In genomic region chr22:30197389-30197788, GRCh38 we compare ENCODE assay signal across 11 cellular contexts. TPM values are rescaled to one million over a fixed set of nuclear protein-coding genes. Genes with fewer than 3 reads are reported as not detected.
A peak's percentile ranks its signal among the peaks of the same experiment; 100 is the strongest.
DNase-seq lines count a peak whose midpoint lies in the region; ATAC-seq and TF ChIP-seq lines count a peak whose summit lies in the region.
"Had no signal": no experiment of that assay in that cellular context is flagged by ENCODE, and none has a peak within 500 bp of the region (broad histone marks: within the 10 kb centered on the region; RNA-seq: fewer than 3 reads in every experiment).

No MANE protein-coding gene starts in this region.

- TF ChIP-seq POLR2A in erythroblast (IDR thresholded peaks at IDR 0.05; ENCODE audit: low read length) = no peak
- TF ChIP-seq POLR2A in lower leg skin (IDR thresholded peaks at IDR 0.05) = no peak

- H3K9me3 ChIP-seq in subcutaneous abdominal adipose tissue (ENCODE audit: control insufficient read depth in 5 of 5, low read length in 5 of 5) = no peaks in the 10 kb centered on the region

- no peak for DNase-seq in activated CD8-positive, alpha-beta memory T cell treated with anti-CD3 and anti-CD28 coated beads, Interleukin-2, amount 10 ng/mL, durations not matched to agents 7 days and 5 days
- DNase-seq in activated CD8-positive, alpha-beta memory T cell treated with anti-CD3 and anti-CD28 coated beads for 24 hours = no peak
- no peak for DNase-seq in activated CD4-positive, alpha-beta memory T cell treated with anti-CD3 and anti-CD28 coated beads for 36 hours
- DNase-seq in immature natural killer cell (no peak), erythroblast (lab: John Stamatoyannopoulos, UW) (no peak), lower leg skin (ENCODE audit: low spot score in 2 of 2) (no peak)
- DNase-seq: effector CD4-positive, alpha-beta T cell; KBM-7 had no signal

- POLR2A ChIA-PET in activated CD4-positive, alpha-beta memory T cell treated with anti-CD3 and anti-CD28 coated beads for 36 hours (lab: Charles Lee) = interaction anchor here (1.1 to 4.0 kb wide), 4 partner anchors 12 to 40 kb away, joined by 4 to 19 read pairs (median 5); no protein-coding TSS in a partner anchor

- peaks cover 2% of the 10 kb centered on the region for H3K9me3 Mint-ChIP-seq in activated CD8-positive, alpha-beta memory T cell treated with anti-CD3 and anti-CD28 coated beads, Interleukin-2, amount 10 ng/mL, durations not matched to agents 7 days and 5 days (ENCODE audit: low read depth)
- H3K9me3 Mint-ChIP-seq in activated CD4-positive, alpha-beta memory T cell treated with anti-CD3 and anti-CD28 coated beads for 36 hours = no peaks in the 10 kb centered on the region
- no peaks in the 10 kb centered on the region for H3K9me3 Mint-ChIP-seq in immature natural killer cell

- TF ChIP-seq CTCF in lower leg skin (IDR thresholded peaks at IDR 0.05) = no peak

- H3K36me3 Mint-ChIP-seq in activated CD8-positive, alpha-beta memory T cell treated with anti-CD3 and anti-CD28 coated beads, Interleukin-2, amount 10 ng/mL, durations not matched to agents 7 days and 5 days = peaks cover 26% of the 10 kb centered on the region
- no peaks in the 10 kb centered on the region for H3K36me3 Mint-ChIP-seq in activated CD4-positive, alpha-beta memory T cell treated with anti-CD3 and anti-CD28 coated beads for 36 hours
- H3K36me3 Mint-ChIP-seq in immature natural killer cell = no peaks in the 10 kb centered on the region

- CTCF ChIA-PET in activated CD8-positive, alpha-beta memory T cell treated with anti-CD3 and anti-CD28 coated beads, Interleukin-2, amount 10 ng/mL, durations not matched to agents 7 days and 5 days (lab: Charles Lee) = interaction anchor here (0.8 kb wide), 1 partner anchor 58 kb away, joined by 3 read pairs; no protein-coding TSS in a partner anchor
- CTCF ChIA-PET in activated CD4-positive, alpha-beta memory T cell treated with anti-CD3 and anti-CD28 coated beads for 36 hours (lab: Charles Lee) = interaction anchor here (1.4 to 2.1 kb wide), 2 partner anchors 19 to 89 kb away, joined by 5 to 10 read pairs; no protein-coding TSS in a partner anchor

- peak overlapping the region; percentile 73 for H3K27ac Mint-ChIP-seq in activated CD8-positive, alpha-beta memory T cell treated with anti-CD3 and anti-CD28 coated beads, Interleukin-2, amount 10 ng/mL, durations not matched to agents 7 days and 5 days
- H3K27ac Mint-ChIP-seq in activated CD4-positive, alpha-beta memory T cell treated with anti-CD3 and anti-CD28 coated beads for 36 hours = peak overlapping the region; percentile 97
- H3K27ac Mint-ChIP-seq in immature natural killer cell = peak overlapping the region; percentile 90 to 99 (median 96)

- intact Hi-C loops in activated CD4-positive, alpha-beta memory T cell treated with anti-CD3 and anti-CD28 coated beads for 36 hours (cut with micrococcal nuclease) = no loop called here
- intact Hi-C loops in lower leg skin (cut with DNase I; ENCODE audit: low total_unique reads) = no loop called here

- peaks cover 8 to 19% (median 17%) of the 10 kb centered on the region in 5 donors for H3K4me1 ChIP-seq in subcutaneous abdominal adipose tissue (ENCODE audit: control insufficient read depth in 5 of 5, insufficient read depth in 5 of 5, low read length in 5 of 5)

- no peaks in the 10 kb centered on the region for H3K27me3 Mint-ChIP-seq in activated CD8-positive, alpha-beta memory T cell treated with anti-CD3 and anti-CD28 coated beads, Interleukin-2, amount 10 ng/mL, durations not matched to agents 7 days and 5 days
- H3K27me3 Mint-ChIP-seq in activated CD4-positive, alpha-beta memory T cell treated with anti-CD3 and anti-CD28 coated beads for 36 hours = no peaks in the 10 kb centered on the region
- peaks cover 2 to 8% (median 4%) of the 10 kb centered on the region in 3 donors for H3K27me3 Mint-ChIP-seq in immature natural killer cell (ENCODE audit: low read depth in 3 of 3)

- no peak overlapping the region for H3K4me3 Mint-ChIP-seq in activated CD8-positive, alpha-beta memory T cell treated with anti-CD3 and anti-CD28 coated beads, Interleukin-2, amount 10 ng/mL, durations not matched to agents 7 days and 5 days
- no peak overlapping the region for H3K4me3 Mint-ChIP-seq in activated CD4-positive, alpha-beta memory T cell treated with anti-CD3 and anti-CD28 coated beads for 36 hours
- peak overlapping the region in 1 of 5 donors; percentile 76 for H3K4me3 Mint-ChIP-seq in immature natural killer cell

- H3K36me3 ChIP-seq in subcutaneous abdominal adipose tissue (ENCODE audit: control insufficient read depth in 5 of 5, insufficient read depth in 5 of 5, low read length in 5 of 5) = no peaks in the 10 kb centered on the region

- ATAC-seq in activated CD8-positive, alpha-beta memory T cell treated with anti-CD3 and anti-CD28 coated beads, Interleukin-2, amount 10 ng/mL, durations not matched to agents 7 days and 5 days = no peak
- no peak for ATAC-seq in HG03342 (IDR thresholded peaks at IDR 0.05; ENCODE audit: unreplicated experiment)

- H3K27me3 ChIP-seq in subcutaneous abdominal adipose tissue (ENCODE audit: control insufficient read depth in 5 of 5, insufficient read depth in 4 of 5, low read length in 5 of 5) = peaks cover 0 to 7% (median 2%) of the 10 kb centered on the region in 5 donors

- no peak overlapping the region for H3K9ac ChIP-seq in subcutaneous abdominal adipose tissue (ENCODE audit: low read length in 5 of 5)
- H3K9ac ChIP-seq: parathyroid adenoma had no signal

- H3K4me3 ChIP-seq in subcutaneous abdominal adipose tissue (ENCODE audit: low read depth in 1 of 5, low read length in 5 of 5) = no peak overlapping the region
- no peak overlapping the region for H3K4me3 ChIP-seq in lower leg skin (ENCODE audit: low read depth, poor library complexity, severe bottlenecking)

- H3K4me1 Mint-ChIP-seq in activated CD8-positive, alpha-beta memory T cell treated with anti-CD3 and anti-CD28 coated beads, Interleukin-2, amount 10 ng/mL, durations not matched to agents 7 days and 5 days = peaks cover 55% of the 10 kb centered on the region
- H3K4me1 Mint-ChIP-seq in activated CD4-positive, alpha-beta memory T cell treated with anti-CD3 and anti-CD28 coated beads for 36 hours (ENCODE audit: low read depth) = peaks cover 60% of the 10 kb centered on the region
- peaks cover 41 to 56% of the 10 kb centered on the region in 2 donors for H3K4me1 Mint-ChIP-seq in immature natural killer cell

- H3K27ac ChIP-seq in subcutaneous abdominal adipose tissue (ENCODE audit: low read depth, low read length) = peak overlapping the region; percentile 27
- H3K27ac ChIP-seq: parathyroid adenoma had no signal

RNA-seq across cellular contexts. Expression of gene LIF, which starts 49.2 kb away (rescaled TPM):
- 100 to 1,000 TPM; 107 to 304 TPM for total RNA-seq in activated CD8-positive, alpha-beta memory T cell treated with anti-CD3 and anti-CD28 coated beads, Interleukin-2, amount 10 ng/mL, durations not matched to agents 7 days and 5 days
- 100 to 1,000 TPM; 176 to 189 TPM for total RNA-seq in activated CD4-positive, alpha-beta memory T cell treated with anti-CD3 and anti-CD28 coated beads for 36 hours
- polyA plus RNA-seq in immature natural killer cell = 1 to 10 TPM in 1 of 3 donors, under 1 TPM in 1, not detected in 1; 0.29 to 1.0 TPM
- total RNA-seq in lower leg skin = 10 to 100 TPM in 1 of 4 donors, 1 to 10 TPM in 3; 5.2 to 11.8 (median 7.0) TPM

Comparison
In these comparisons a context has a peak if more than half of its experiments do, and no peak if none do; other contexts are left out.
1. RNA of gene LIF, which starts 49.2 kb away (total RNA-seq): 107 to 304 TPM in activated CD8-positive, alpha-beta memory T cell treated with anti-CD3 and anti-CD28 coated beads, Interleukin-2, amount 10 ng/mL, durations not matched to agents 7 days and 5 days and 176 to 189 TPM in activated CD4-positive, alpha-beta memory T cell treated with anti-CD3 and anti-CD28 coated beads for 36 hours; 5.2 to 11.8 TPM in lower leg skin; every median in the first group is over 4 times any median in the second.
2. Peak in every context shown above with its lines, with median percentiles within 50 percentile points of each other: H3K27ac Mint-ChIP-seq.